16 cellular contexts compared by ENCODE assay signal in genomic region chr1:206609229-206609991, GRCh38.
A peak's percentile ranks its signal among the peaks of the same experiment; 100 is the strongest.
DNase-seq lines count a peak whose midpoint lies in the region; ATAC-seq and TF ChIP-seq lines count a peak whose summit lies in the region.
"Had no signal": no experiment of that assay in that cellular context is flagged by ENCODE, and none has a peak within 500 bp of the region (broad histone marks: within the 10 kb centered on the region; RNA-seq: fewer than 3 reads in every experiment).

No MANE protein-coding gene starts in this region.

- DNase-seq in activated naive CD4-positive, alpha-beta T cell treated with anti-CD3 and anti-CD28 coated beads, Interleukin-2, amount 10 ng/mL, durations not matched to agents 7 days and 5 days, result no peak
- DNase-seq in activated naive CD4-positive, alpha-beta T cell treated with Interleukin-2 at 50 U/mL for 16 hours, result no peak
- no peak for DNase-seq in stimulated activated naive CD8-positive, alpha-beta T cell treated with anti-CD3 and anti-CD28 coated beads, Interleukin-15, Interleukin-2, amounts not matched to agents 100 U/mL and 50 U/mL, for 24 hours
- no peak for DNase-seq in brain microvascular endothelial cell
- DNase-seq: AML-193; foreskin fibroblast; IMR-90; mucosa of descending colon; NCI-H1694; SJCRH30; stimulated activated CD4-positive, alpha-beta T cell treated with anti-CD3 and anti-CD28 coated beads, Interleukin-4, amount 100 ng/mL, for 4 hours had no signal

- H3K27me3 ChIP-seq in brain microvascular endothelial cell (replicated peaks), result no peaks in the 10 kb centered on the region
- H3K27me3 ChIP-seq: SJCRH30 had no signal

- in situ Hi-C loops in brain microvascular endothelial cell (cut with HindIII; ENCODE audit: low pct_ligation_motif_present, low sequenced_read_pairs), result no loop called here

- ATAC-seq in HG02610 (IDR thresholded peaks at IDR 0.05; ENCODE audit: unreplicated experiment), result peak; percentile 36
- peak; percentile 64 for ATAC-seq in stimulated activated naive CD8-positive, alpha-beta T cell treated with anti-CD3 and anti-CD28 coated beads, Interleukin-15, Interleukin-2, amounts not matched to agents 100 U/mL and 50 U/mL, for 24 hours
- ATAC-seq in GM18861 (IDR thresholded peaks at IDR 0.05; ENCODE audit: unreplicated experiment), result no peak
- no peak for ATAC-seq in HG03108 (IDR thresholded peaks at IDR 0.05; ENCODE audit: unreplicated experiment)
- ATAC-seq: mucosa of descending colon had no signal

- peaks cover 30% of the 10 kb centered on the region for H3K4me1 Mint-ChIP-seq in activated naive CD4-positive, alpha-beta T cell treated with anti-CD3 and anti-CD28 coated beads, Interleukin-2, amount 10 ng/mL, durations not matched to agents 7 days and 5 days
- H3K4me1 Mint-ChIP-seq in activated naive CD8-positive, alpha-beta T cell (ENCODE audit: low read depth), result peaks cover 30% of the 10 kb centered on the region

- peak overlapping the region; percentile 29 for H3K27ac Mint-ChIP-seq in activated naive CD4-positive, alpha-beta T cell treated with anti-CD3 and anti-CD28 coated beads, Interleukin-2, amount 10 ng/mL, durations not matched to agents 7 days and 5 days
- H3K27ac Mint-ChIP-seq in activated naive CD8-positive, alpha-beta T cell, result peak overlapping the region; percentile 89
- H3K27ac Mint-ChIP-seq: dendritic cell treated with granulocyte-macrophage colony-stimulating factor and Interleukin-4, amounts not matched to agents 40 ng/mL and 50 ng/mL, for 4 days had no signal

- no peak overlapping the region for H3K27ac ChIP-seq in brain microvascular endothelial cell
- H3K27ac ChIP-seq: SJCRH30 had no signal

- H3K9me3 Mint-ChIP-seq in activated naive CD4-positive, alpha-beta T cell treated with anti-CD3 and anti-CD28 coated beads, Interleukin-2, amount 10 ng/mL, durations not matched to agents 7 days and 5 days, result no peaks in the 10 kb centered on the region
- H3K9me3 Mint-ChIP-seq in activated naive CD8-positive, alpha-beta T cell (ENCODE audit: low read depth), result no peaks in the 10 kb centered on the region
- H3K9me3 Mint-ChIP-seq: dendritic cell treated with granulocyte-macrophage colony-stimulating factor and Interleukin-4, amounts not matched to agents 40 ng/mL and 50 ng/mL, for 4 days had no signal

- CTCF ChIA-PET in activated naive CD4-positive, alpha-beta T cell treated with anti-CD3 and anti-CD28 coated beads, Interleukin-2, amount 10 ng/mL, durations not matched to agents 7 days and 5 days (lab: Charles Lee), result interaction anchor here (0.7 to 9.7 kb wide), 12 partner anchors 8 to 372 kb away, joined by 3 to 100 read pairs (median 5); partner anchors contain the start of gene DYRK3

- no peak overlapping the region for H3K4me3 ChIP-seq in brain microvascular endothelial cell (ENCODE audit: low read depth, low read length)
- H3K4me3 ChIP-seq: mucosa of descending colon, SJCRH30 had no signal

- peaks cover 12% of the 10 kb centered on the region for H3K36me3 ChIP-seq in brain microvascular endothelial cell (replicated peaks)

- peaks cover 22% of the 10 kb centered on the region for H3K36me3 Mint-ChIP-seq in activated naive CD4-positive, alpha-beta T cell treated with anti-CD3 and anti-CD28 coated beads, Interleukin-2, amount 10 ng/mL, durations not matched to agents 7 days and 5 days
- H3K36me3 Mint-ChIP-seq in activated naive CD8-positive, alpha-beta T cell, result peaks cover 18% of the 10 kb centered on the region

- peaks cover under 1% of the 10 kb centered on the region for H3K27me3 Mint-ChIP-seq in activated naive CD4-positive, alpha-beta T cell treated with anti-CD3 and anti-CD28 coated beads, Interleukin-2, amount 10 ng/mL, durations not matched to agents 7 days and 5 days
- no peaks in the 10 kb centered on the region for H3K27me3 Mint-ChIP-seq in activated naive CD8-positive, alpha-beta T cell
- H3K27me3 Mint-ChIP-seq: dendritic cell treated with granulocyte-macrophage colony-stimulating factor and Interleukin-4, amounts not matched to agents 40 ng/mL and 50 ng/mL, for 4 days had no signal

- peak overlapping the region; percentile 10 for H3K4me3 Mint-ChIP-seq in activated naive CD4-positive, alpha-beta T cell treated with anti-CD3 and anti-CD28 coated beads, Interleukin-2, amount 10 ng/mL, durations not matched to agents 7 days and 5 days
- peak overlapping the region; percentile 72 for H3K4me3 Mint-ChIP-seq in activated naive CD8-positive, alpha-beta T cell
- H3K4me3 Mint-ChIP-seq: dendritic cell treated with granulocyte-macrophage colony-stimulating factor and Interleukin-4, amounts not matched to agents 40 ng/mL and 50 ng/mL, for 4 days had no signal

- no peak for TF ChIP-seq CTCF in brain microvascular endothelial cell (IDR thresholded peaks at IDR 0.05; ENCODE audit: low read depth, low read length, missing control alignments)

Comparison
In these comparisons a context has a peak if more than half of its experiments do, and no peak if none do; other contexts are left out.
1. ATAC-seq: peak in HG02610 (single experiment) and stimulated activated naive CD8-positive, alpha-beta T cell treated with anti-CD3 and anti-CD28 coated beads, Interleukin-15, Interleukin-2, amounts not matched to agents 100 U/mL and 50 U/mL, for 24 hours (single experiment); none in GM18861 (single experiment) and HG03108 (single experiment).